ENCODE assay signal across 8 cellular contexts in genomic region chr17:79023180-79023705, GRCh38. TPM values are rescaled to one million over a fixed set of nuclear protein-coding genes. Genes with fewer than 3 reads are reported as not detected.
DNase-seq lines count a peak whose midpoint lies in the region; ATAC-seq and TF ChIP-seq lines count a peak whose summit lies in the region.
"Had no signal": no experiment of that assay in that cellular context is flagged by ENCODE, and none has a peak within 500 bp of the region (broad histone marks: within the 10 kb centered on the region; RNA-seq: fewer than 3 reads in every experiment).

No MANE protein-coding gene starts in this region.

- peaks cover 8% of the 10 kb centered on the region for H3K4me1 Mint-ChIP-seq in activated CD4-positive, alpha-beta memory T cell treated with anti-CD3 and anti-CD28 coated beads for 36 hours (ENCODE audit: low read depth)
- H3K4me1 Mint-ChIP-seq in activated CD4-positive, alpha-beta memory T cell treated with anti-CD3 and anti-CD28 coated beads, Interleukin-2, amount 10 ng/mL, durations not matched to agents 7 days and 5 days = peaks cover 13% of the 10 kb centered on the region

- no peak overlapping the region for H3K4me2 ChIP-seq in OCI-LY7 (ENCODE audit: low read length)

- H2AFZ ChIP-seq in OCI-LY7 (ENCODE audit: low read length) = no peak overlapping the region

- H3K9me3 Mint-ChIP-seq in activated CD4-positive, alpha-beta memory T cell treated with anti-CD3 and anti-CD28 coated beads for 36 hours = no peaks in the 10 kb centered on the region
- no peaks in the 10 kb centered on the region for H3K9me3 Mint-ChIP-seq in activated CD4-positive, alpha-beta memory T cell treated with anti-CD3 and anti-CD28 coated beads, Interleukin-2, amount 10 ng/mL, durations not matched to agents 7 days and 5 days

- peak overlapping the region; percentile 52 for H3K4me3 ChIP-seq in right cardiac atrium (ENCODE audit: low read length)
- H3K4me3 ChIP-seq in thoracic aorta = peak overlapping the region; percentile 79
- H3K4me3 ChIP-seq in OCI-LY7 (ENCODE audit: low read depth, low read length, poor library complexity, severe bottlenecking) = no peak overlapping the region

- peak; percentile 35 to 40 for ATAC-seq in right cardiac atrium
- no peak for ATAC-seq in thoracic aorta (ENCODE audit: insufficient number of reproducible peaks, low FRiP score, low read depth)

- peak overlapping the region; percentile 20 for H3K4me3 Mint-ChIP-seq in activated CD4-positive, alpha-beta memory T cell treated with anti-CD3 and anti-CD28 coated beads for 36 hours
- no peak overlapping the region for H3K4me3 Mint-ChIP-seq in activated CD4-positive, alpha-beta memory T cell treated with anti-CD3 and anti-CD28 coated beads, Interleukin-2, amount 10 ng/mL, durations not matched to agents 7 days and 5 days

- no peaks in the 10 kb centered on the region for H3K36me3 Mint-ChIP-seq in activated CD4-positive, alpha-beta memory T cell treated with anti-CD3 and anti-CD28 coated beads for 36 hours
- H3K36me3 Mint-ChIP-seq in activated CD4-positive, alpha-beta memory T cell treated with anti-CD3 and anti-CD28 coated beads, Interleukin-2, amount 10 ng/mL, durations not matched to agents 7 days and 5 days (ENCODE audit: low read depth) = no peaks in the 10 kb centered on the region

- no peaks in the 10 kb centered on the region for H3K36me3 ChIP-seq in thoracic aorta
- no peaks in the 10 kb centered on the region for H3K36me3 ChIP-seq in OCI-LY7 (ENCODE audit: insufficient read depth, low read length)

- H4K20me1 ChIP-seq in OCI-LY7 (ENCODE audit: insufficient read depth, low read length) = no peaks in the 10 kb centered on the region

- intact Hi-C loops in activated CD4-positive, alpha-beta memory T cell treated with anti-CD3 and anti-CD28 coated beads for 36 hours (cut with micrococcal nuclease) = no loop called here
- intact Hi-C loops in right cardiac atrium (cut with DNase I) = no loop called here
- intact Hi-C loops in OCI-LY7 (cut with micrococcal nuclease; ENCODE audit: unreplicated experiment) = no loop called here

- H3K27me3 ChIP-seq in right cardiac atrium (ENCODE audit: control insufficient read depth, insufficient read depth) (no peaks in the 10 kb centered on the region), thoracic aorta (replicated peaks; ENCODE audit: insufficient read depth) (no peaks in the 10 kb centered on the region)

- WGBS in right cardiac atrium = 50% methylated on average over 12 of the region's 12 CpGs

- H3K9me3 ChIP-seq in right cardiac atrium (ENCODE audit: control insufficient read depth, low read length) = no peaks in the 10 kb centered on the region
- no peaks in the 10 kb centered on the region for H3K9me3 ChIP-seq in thoracic aorta
- H3K9me3 ChIP-seq in OCI-LY7 (ENCODE audit: low read length) = no peaks in the 10 kb centered on the region

- CTCF ChIA-PET in activated CD4-positive, alpha-beta memory T cell treated with anti-CD3 and anti-CD28 coated beads for 36 hours (lab: Charles Lee) = interaction anchor here (3.8 kb wide), 1 partner anchor 18 kb away, joined by 32 read pairs; no protein-coding TSS in a partner anchor
- CTCF ChIA-PET in activated CD4-positive, alpha-beta memory T cell treated with anti-CD3 and anti-CD28 coated beads, Interleukin-2, amount 10 ng/mL, durations not matched to agents 7 days and 5 days (lab: Charles Lee) = no interaction called here
- CTCF ChIA-PET in OCI-LY7 (lab: Charles Lee; ENCODE audit: unreplicated experiment) = no interaction called here

- no peak overlapping the region for H3K27ac Mint-ChIP-seq in activated CD4-positive, alpha-beta memory T cell treated with anti-CD3 and anti-CD28 coated beads for 36 hours
- H3K27ac Mint-ChIP-seq in activated CD4-positive, alpha-beta memory T cell treated with anti-CD3 and anti-CD28 coated beads, Interleukin-2, amount 10 ng/mL, durations not matched to agents 7 days and 5 days = no peak overlapping the region

- peaks cover 25% of the 10 kb centered on the region for H3K4me1 ChIP-seq in right cardiac atrium (ENCODE audit: control insufficient read depth, insufficient read depth, low read length)
- H3K4me1 ChIP-seq in thoracic aorta (ENCODE audit: control insufficient read depth in 1 of 2, low read depth in 2 of 2) = peaks cover 52 to 69% of the 10 kb centered on the region in 2 donors
- H3K4me1 ChIP-seq in OCI-LY7 (ENCODE audit: insufficient read depth, low read length, poor library complexity, severe bottlenecking) = no peaks in the 10 kb centered on the region

- H3K27me3 Mint-ChIP-seq in activated CD4-positive, alpha-beta memory T cell treated with anti-CD3 and anti-CD28 coated beads for 36 hours = peaks cover 26% of the 10 kb centered on the region
- H3K27me3 Mint-ChIP-seq in activated CD4-positive, alpha-beta memory T cell treated with anti-CD3 and anti-CD28 coated beads, Interleukin-2, amount 10 ng/mL, durations not matched to agents 7 days and 5 days = peaks cover 57% of the 10 kb centered on the region

- no peaks in the 10 kb centered on the region for H3K79me2 ChIP-seq in OCI-LY7 (ENCODE audit: insufficient read depth, low read depth, low read length)

- POLR2A ChIA-PET in activated CD4-positive, alpha-beta memory T cell treated with anti-CD3 and anti-CD28 coated beads for 36 hours (lab: Charles Lee) = no interaction called here
- POLR2A ChIA-PET in activated CD4-positive, alpha-beta memory T cell treated with anti-CD3 and anti-CD28 coated beads, Interleukin-2, amount 10 ng/mL, durations not matched to agents 7 days and 5 days (lab: Charles Lee) = no interaction called here
- POLR2A ChIA-PET in OCI-LY7 (lab: Charles Lee) = no interaction called here

- DNase-seq in activated CD4-positive, alpha-beta memory T cell treated with anti-CD3 and anti-CD28 coated beads for 36 hours = no peak
- DNase-seq in activated CD4-positive, alpha-beta memory T cell treated with anti-CD3 and anti-CD28 coated beads, Interleukin-2, amount 10 ng/mL, durations not matched to agents 7 days and 5 days = no peak
- DNase-seq in right cardiac atrium (peak; percentile 76 to 89 (median 87)), thoracic aorta (ENCODE audit: low spot score) (no peak), SKM-1 treated with dmso at 0.1 percent for 144 hours (lab: John Stamatoyannopoulos, UW; ENCODE audit: unreplicated experiment) (no peak), OCI-LY7 (ENCODE audit: low spot score) (no peak)
- DNase-seq: activated CD8-positive, alpha-beta memory T cell treated with anti-CD3 and anti-CD28 coated beads, Interleukin-2, amount 50 U/mL, for 4 hours; Karpas-422 had no signal

- H3K27ac ChIP-seq in right cardiac atrium (ENCODE audit: low read length) (peak overlapping the region; percentile 90), thoracic aorta (peak overlapping the region; percentile 84 to 92), OCI-LY7 (ENCODE audit: low read depth, low read length, poor library complexity, severe bottlenecking) (no peak overlapping the region)

- BruUV-seq in OCI-LY7 (replicated peaks; lab: Mats Ljungman, UMichigan) = no TSS peak

- no peaks in the 10 kb centered on the region for H3K9me2 ChIP-seq in OCI-LY7 (ENCODE audit: insufficient read depth, low read length)

- TF ChIP-seq CTCF in thoracic aorta (IDR thresholded peaks at IDR 0.05) (no peak), OCI-LY7 (conservative IDR thresholded peaks at IDR 0.05; ENCODE audit: low read length) (no peak)

RNA-seq across cellular contexts. Expression of gene C1QTNF1, which starts 0.7 kb away (rescaled TPM):
- under 1 TPM; 0.31 to 0.38 TPM for total RNA-seq in activated CD4-positive, alpha-beta memory T cell treated with anti-CD3 and anti-CD28 coated beads for 36 hours
- not detected for total RNA-seq in activated CD4-positive, alpha-beta memory T cell treated with anti-CD3 and anti-CD28 coated beads, Interleukin-2, amount 10 ng/mL, durations not matched to agents 7 days and 5 days
- total RNA-seq in right cardiac atrium (100 to 1,000 TPM; 232 to 655 (median 355) TPM), thoracic aorta (100 to 1,000 TPM; 445 to 518 TPM), OCI-LY7 (2022) (not detected in 2 replicates)
- polyA plus RNA-seq in right cardiac atrium = 286 TPM
- not detected in 2 replicates for total RNA-seq in OCI-LY7 (2014; rRNA removed; shearing (Covaris generic))

RNA-seq across cellular contexts. Expression of gene CANT1, which starts 13.7 kb away (rescaled TPM):
- total RNA-seq in activated CD4-positive, alpha-beta memory T cell treated with anti-CD3 and anti-CD28 coated beads for 36 hours = 10 to 100 TPM; 63.3 to 65.4 TPM
- total RNA-seq in activated CD4-positive, alpha-beta memory T cell treated with anti-CD3 and anti-CD28 coated beads, Interleukin-2, amount 10 ng/mL, durations not matched to agents 7 days and 5 days = 10 to 100 TPM; 78.4 to 81.1 TPM
- total RNA-seq in right cardiac atrium (10 to 100 TPM; 28.1 to 38.8 (median 33.3) TPM), thoracic aorta (10 to 100 TPM; 21.4 to 41.0 TPM), OCI-LY7 (2022) (51.7 and 60.5 TPM in 2 replicates)
- polyA plus RNA-seq in right cardiac atrium = 13.6 TPM
- 36.3 and 37.2 TPM in 2 replicates for total RNA-seq in OCI-LY7 (2014; rRNA removed; shearing (Covaris generic))

RNA-seq across cellular contexts. Expression of gene LGALS3BP, which starts 43.5 kb away (rescaled TPM):
- total RNA-seq in activated CD4-positive, alpha-beta memory T cell treated with anti-CD3 and anti-CD28 coated beads for 36 hours = 10 to 100 TPM; 48.0 to 49.5 TPM
- 100 to 1,000 TPM; 209 to 219 TPM for total RNA-seq in activated CD4-positive, alpha-beta memory T cell treated with anti-CD3 and anti-CD28 coated beads, Interleukin-2, amount 10 ng/mL, durations not matched to agents 7 days and 5 days
- total RNA-seq in right cardiac atrium = 100 to 1,000 TPM; 439 to 581 (median 506) TPM
- polyA plus RNA-seq in right cardiac atrium = 397 TPM
- 100 to 1,000 TPM; 205 to 308 TPM for total RNA-seq in thoracic aorta
- total RNA-seq in OCI-LY7 (2014; rRNA removed; shearing (Covaris generic)) = 0.88 TPM in 1 of 2 replicates, not detected in the other
- 1.3 and 1.7 TPM in 2 replicates for total RNA-seq in OCI-LY7 (2022)

RNA-seq across cellular contexts. Expression of gene ENGASE, which starts 51.4 kb away (rescaled TPM):
- 10 to 100 TPM; 42.5 to 43.4 TPM for total RNA-seq in activated CD4-positive, alpha-beta memory T cell treated with anti-CD3 and anti-CD28 coated beads for 36 hours
- total RNA-seq in activated CD4-positive, alpha-beta memory T cell treated with anti-CD3 and anti-CD28 coated beads, Interleukin-2, amount 10 ng/mL, durations not matched to agents 7 days and 5 days = 10 to 100 TPM; 28.5 to 28.9 TPM
- total RNA-seq in right cardiac atrium = 10 to 100 TPM; 35.6 to 48.0 (median 42.3) TPM
- polyA plus RNA-seq in right cardiac atrium = 25.4 TPM
- 10 to 100 TPM; 50.0 to 75.9 TPM for total RNA-seq in thoracic aorta
- 8.4 and 13.9 TPM in 2 replicates for total RNA-seq in OCI-LY7 (2014; rRNA removed; shearing (Covaris generic))
- 31.4 and 35.1 TPM in 2 replicates for total RNA-seq in OCI-LY7 (2022)

Comparison
In these comparisons a context has a peak if more than half of its experiments do, and no peak if none do; other contexts are left out.
1. DNase-seq: peak in right cardiac atrium (3 of 3); none in activated CD4-positive, alpha-beta memory T cell treated with anti-CD3 and anti-CD28 coated beads for 36 hours (single experiment), activated CD4-positive, alpha-beta memory T cell treated with anti-CD3 and anti-CD28 coated beads, Interleukin-2, amount 10 ng/mL, durations not matched to agents 7 days and 5 days (single experiment), thoracic aorta (single experiment), SKM-1 treated with dmso at 0.1 percent for 144 hours (single experiment) and OCI-LY7 (single experiment).
2. RNA of gene C1QTNF1, which starts 0.7 kb away (total RNA-seq): 445 to 518 TPM in thoracic aorta and 232 to 655 TPM in right cardiac atrium; 0.31 to 0.38 TPM in activated CD4-positive, alpha-beta memory T cell treated with anti-CD3 and anti-CD28 coated beads for 36 hours, not detected in activated CD4-positive, alpha-beta memory T cell treated with anti-CD3 and anti-CD28 coated beads, Interleukin-2, amount 10 ng/mL, durations not matched to agents 7 days and 5 days and not detected in OCI-LY7; every median in the first group is over 100 times any median in the second.
3. RNA of gene LGALS3BP, which starts 43.5 kb away (total RNA-seq): 439 to 581 TPM in right cardiac atrium, 205 to 308 TPM in thoracic aorta, 209 to 219 TPM in activated CD4-positive, alpha-beta memory T cell treated with anti-CD3 and anti-CD28 coated beads, Interleukin-2, amount 10 ng/mL, durations not matched to agents 7 days and 5 days and 48.0 to 49.5 TPM in activated CD4-positive, alpha-beta memory T cell treated with anti-CD3 and anti-CD28 coated beads for 36 hours; 0.88 to 1.7 TPM in OCI-LY7; every median in the first group is over 10 times any median in the second.